In the genomic region with DNA sequence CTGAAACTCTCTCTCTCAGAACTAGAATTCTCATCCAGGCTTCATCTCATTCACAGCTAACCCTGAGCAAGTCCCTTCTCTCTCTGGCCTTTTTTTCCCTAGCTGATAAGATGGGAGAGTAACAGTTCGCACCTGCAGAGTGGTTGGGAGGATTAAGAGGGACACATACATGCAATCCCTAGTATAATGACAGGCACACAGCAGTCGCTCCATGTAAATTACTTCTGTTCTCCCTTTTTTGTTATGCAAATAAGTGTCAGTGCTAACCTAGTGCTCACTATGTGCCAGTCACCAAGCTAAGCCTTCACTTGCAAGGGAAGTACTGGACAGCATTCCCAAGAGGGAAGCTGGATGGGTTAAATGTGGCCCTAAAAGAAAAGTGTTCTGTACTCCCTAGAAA, we compare ENCODE assay signal across 21 cellular contexts.
A peak's percentile ranks its signal among the peaks of the same experiment; 100 is the strongest.
DNase-seq lines count a peak whose midpoint lies in the region; ATAC-seq and TF ChIP-seq lines count a peak whose summit lies in the region.
"Had no signal": no experiment of that assay in that cellular context is flagged by ENCODE, and none has a peak within 500 bp of the region (broad histone marks: within the 10 kb centered on the region; RNA-seq: fewer than 3 reads in every experiment).

No MANE protein-coding gene starts in this region.

- no peaks in the 10 kb centered on the region for H3K27me3 Mint-ChIP-seq in WTC11 (ENCODE audit: low read depth)
- peaks cover 2% of the 10 kb centered on the region; the same call in 1 of the 2 replicates for H3K27me3 Mint-ChIP-seq in H9 (ENCODE audit: low read depth)
- no peaks in the 10 kb centered on the region for H3K27me3 Mint-ChIP-seq in CD4-positive, alpha-beta memory T cell

- no peaks in the 10 kb centered on the region for H3K36me3 ChIP-seq in BLaER1
- no peaks in the 10 kb centered on the region for H3K36me3 ChIP-seq in HUES48 (ENCODE audit: control insufficient read depth, insufficient read depth, low read length)
- H3K36me3 ChIP-seq in CD4-positive, alpha-beta memory T cell (ENCODE audit: insufficient read depth, low read length) = no peaks in the 10 kb centered on the region

- no peak overlapping the region for H3T11ph ChIP-seq in H9 (ENCODE audit: low read length)

- no peaks in the 10 kb centered on the region for H3K79me2 ChIP-seq in H9 (ENCODE audit: insufficient read depth, low read length)

- peak; percentile 22 for ATAC-seq in WTC11
- no peak for ATAC-seq in GM21381 (IDR thresholded peaks at IDR 0.05; ENCODE audit: unreplicated experiment)
- ATAC-seq: A549; CD8-positive, alpha-beta T cell; K562 had no signal

- WGBS in H9 (ENCODE audit: extremely low coverage, insufficient read length, low lambda C conversion rate) = no CpG with 5 or more reads among the region's 2 CpGs

- H3K27me3 ChIP-seq in BLaER1 (no peaks in the 10 kb centered on the region), HUES48 (ENCODE audit: control insufficient read depth, insufficient read depth, low read length) (no peaks in the 10 kb centered on the region), H9 (ENCODE audit: insufficient read depth, low read length) (no peaks in the 10 kb centered on the region)
- no peaks in the 10 kb centered on the region for H3K27me3 ChIP-seq in CD4-positive, alpha-beta memory T cell (ENCODE audit: insufficient read depth, low read length)

- H3K56ac ChIP-seq in H9 (ENCODE audit: insufficient read length, low read depth, low read length) = no peak overlapping the region

- H2BK120ac ChIP-seq in H9 (ENCODE audit: low read depth, low read length, poor library complexity, severe bottlenecking) = no peak overlapping the region

- no peak overlapping the region for H3K18ac ChIP-seq in H9 (ENCODE audit: insufficient read length, low read depth, low read length)

- no peak overlapping the region for H3K4me3 Mint-ChIP-seq in WTC11
- no peak overlapping the region for H3K4me3 Mint-ChIP-seq in H9
- no peak overlapping the region for H3K4me3 Mint-ChIP-seq in CD4-positive, alpha-beta memory T cell
- H3K4me3 Mint-ChIP-seq: CD8-positive, alpha-beta T cell had no signal

- no peak overlapping the region for H3K4me3 ChIP-seq in BLaER1
- H3K4me3 ChIP-seq in HUES48 (ENCODE audit: low read depth, low read length) = no peak overlapping the region
- 0 out of 2 replicates have a peak overlapping the region, but pooled peaks have one; percentile 11 for H3K4me3 ChIP-seq in iPS-18c (ENCODE audit: insufficient read depth, low read depth, low read length)
- no peak overlapping the region for H3K4me3 ChIP-seq in CD4-positive, alpha-beta memory T cell (ENCODE audit: low read length in 2 of 2)
- H3K4me3 ChIP-seq: A549, GM23248, K562 had no signal

- DNase-seq in WTC11 (ENCODE audit: low spot score) = no peak
- DNase-seq in H9 = no peak
- DNase-seq in CD4-positive, alpha-beta memory T cell = no peak
- DNase-seq in T-helper 1 cell = no peak
- DNase-seq: AML-193; Calu3; CD8-positive, alpha-beta T cell; DMS79 treated with DMSO at 0.1 percent for 48 hours; GF-D8; GM23248; HCEC 1CT; IMR-90 had no signal

- no peak overlapping the region for H4K5ac ChIP-seq in H9 (ENCODE audit: insufficient read length, low read depth, low read length)

- no peak overlapping the region for H2BK5ac ChIP-seq in H9 (ENCODE audit: insufficient read length, low read length)

- no peaks in the 10 kb centered on the region for H3K9me3 ChIP-seq in BLaER1
- no peaks in the 10 kb centered on the region for H3K9me3 ChIP-seq in HUES48 (ENCODE audit: control insufficient read depth, insufficient read depth, low read length)
- peaks cover 9% of the 10 kb centered on the region for H3K9me3 ChIP-seq in iPS-18c (ENCODE audit: control insufficient read depth, insufficient read depth, low read length)
- no peaks in the 10 kb centered on the region for H3K9me3 ChIP-seq in H9 (ENCODE audit: control insufficient read depth, low read depth, low read length)
- no peaks in the 10 kb centered on the region for H3K9me3 ChIP-seq in CD4-positive, alpha-beta memory T cell (ENCODE audit: control insufficient read depth in 1 of 2, low read length in 2 of 2)
- H3K9me3 ChIP-seq: A549 had no signal

- H2AK5ac ChIP-seq in H9 (ENCODE audit: insufficient read length, low read length) = no peak overlapping the region

- H3K14ac ChIP-seq in H9 (ENCODE audit: insufficient read depth, low read length) = no peak overlapping the region

- H2BK12ac ChIP-seq in H9 (ENCODE audit: insufficient read length, low read depth, low read length) = no peak overlapping the region

- POLR2A ChIA-PET in WTC11 (lab: Charles Lee) = no interaction called here
- POLR2A ChIA-PET in CD4-positive, alpha-beta memory T cell (lab: Charles Lee; ENCODE audit: partially characterized antibody) = no interaction called here

- H4K20me1 ChIP-seq in BLaER1 (peaks cover 45% of the 10 kb centered on the region; the same call in 1 of the 2 replicates), H9 (ENCODE audit: control insufficient read depth, insufficient read depth, insufficient read length) (no peaks in the 10 kb centered on the region)

- TF ChIP-seq CTCF in WTC11 (IDR thresholded peaks at IDR 0.05) (no peak), H9 (conservative IDR thresholded peaks at IDR 0.05) (no peak)

- H3K4me1 Mint-ChIP-seq in WTC11 = peaks cover 27% of the 10 kb centered on the region
- H3K4me1 Mint-ChIP-seq in H9 = peaks cover 44 to 51% of the 10 kb centered on the region in 2 experiments
- no peaks in the 10 kb centered on the region for H3K4me1 Mint-ChIP-seq in CD4-positive, alpha-beta memory T cell
- H3K4me1 Mint-ChIP-seq: CD14-positive monocyte had no signal

- H3K4ac ChIP-seq in H9 (ENCODE audit: low read depth, low read length) = no peak overlapping the region

- H2BK20ac ChIP-seq in H9 (ENCODE audit: low read depth, low read length, poor library complexity, severe bottlenecking) = no peak overlapping the region

- H3K27ac Mint-ChIP-seq in WTC11 (no peak overlapping the region), H9 (no peak overlapping the region; a peak in 1 of 7 replicates)
- H3K27ac Mint-ChIP-seq in CD4-positive, alpha-beta memory T cell = no peak overlapping the region
- H3K27ac Mint-ChIP-seq: CD14-positive monocyte; CD8-positive, alpha-beta T cell had no signal

- H3K36me3 Mint-ChIP-seq in WTC11 = peaks cover 13% of the 10 kb centered on the region
- H3K36me3 Mint-ChIP-seq in H9 (ENCODE audit: insufficient read depth in 1 of 3, low read depth in 3 of 3) = peaks cover 0 to 6% (median 3%) of the 10 kb centered on the region in 3 experiments; a peak in 5 of 7 replicates
- no peaks in the 10 kb centered on the region for H3K36me3 Mint-ChIP-seq in CD4-positive, alpha-beta memory T cell
- H3K36me3 Mint-ChIP-seq: CD14-positive monocyte; CD8-positive, alpha-beta T cell had no signal

- H3K27ac ChIP-seq in BLaER1 (no peak overlapping the region; the same call in 1 of the 2 replicates), HUES48 (ENCODE audit: low read depth, low read length) (peak overlapping the region; percentile 21), H9 (ENCODE audit: insufficient read length, low read depth, low read length) (no peak overlapping the region)
- no peak overlapping the region for H3K27ac ChIP-seq in CD4-positive, alpha-beta memory T cell (ENCODE audit: low read depth, low read length)
- H3K27ac ChIP-seq: 22Rv1, A549, GM23248, HL-60 had no signal

- no peak overlapping the region for H2AFZ ChIP-seq in H9 (ENCODE audit: low read length)
- H2AFZ ChIP-seq: GM23248 had no signal

- intact Hi-C loops in CD4-positive, alpha-beta memory T cell (cut with micrococcal nuclease) = no loop called here

- H4K91ac ChIP-seq in H9 (ENCODE audit: insufficient read length, low read depth, low read length) = no peak overlapping the region

- H3K79me1 ChIP-seq in H9 (ENCODE audit: insufficient read depth, low read depth, low read length, poor library complexity, severe bottlenecking) = no peaks in the 10 kb centered on the region

- no peak overlapping the region for H4K8ac ChIP-seq in H9 (replicated peaks; ENCODE audit: insufficient read length, low read depth, low read length)

- CTCF ChIA-PET in WTC11 (lab: Charles Lee) = interaction anchor here (2.8 kb wide), 1 partner anchor 23 kb away, joined by 15 read pairs; no protein-coding TSS in a partner anchor
- CTCF ChIA-PET in CD4-positive, alpha-beta memory T cell (lab: Charles Lee; ENCODE audit: partially characterized antibody) = no interaction called here

- H2BK15ac ChIP-seq in H9 (ENCODE audit: low read depth, low read length) = no peak overlapping the region

- no peaks in the 10 kb centered on the region for H3K23me2 ChIP-seq in H9 (ENCODE audit: insufficient read length, low read depth, low read length, poor library complexity, severe bottlenecking)

- peak overlapping the region; percentile 27 for H3K4me2 ChIP-seq in BLaER1
- no peak overlapping the region for H3K4me2 ChIP-seq in H9 (ENCODE audit: insufficient read depth, insufficient read length, low read length)
- H3K4me2 ChIP-seq: A549 had no signal

- peaks cover 13% of the 10 kb centered on the region for H3K4me1 ChIP-seq in BLaER1
- H3K4me1 ChIP-seq in HUES48 (ENCODE audit: control insufficient read depth, insufficient read depth, low read length) = peaks cover 42% of the 10 kb centered on the region
- peaks cover 8% of the 10 kb centered on the region; the same call in 1 of the 2 replicates for H3K4me1 ChIP-seq in H9 (ENCODE audit: insufficient read depth, low read length)
- no peaks in the 10 kb centered on the region for H3K4me1 ChIP-seq in CD4-positive, alpha-beta memory T cell (ENCODE audit: insufficient read depth, low read length)
- H3K4me1 ChIP-seq: A549 had no signal

- no peak overlapping the region for H3K23ac ChIP-seq in H9 (ENCODE audit: insufficient read length, low read depth, low read length)

- H3K9ac ChIP-seq in BLaER1 (no peak overlapping the region), HUES48 (ENCODE audit: low read depth, low read length) (no peak overlapping the region), H9 (ENCODE audit: extremely low read depth, insufficient read length, low read length) (no peak overlapping the region)
- H3K9ac ChIP-seq: GM23248 had no signal

- peaks cover 12% of the 10 kb centered on the region for H3K9me3 Mint-ChIP-seq in WTC11
- peaks cover 5 to 9% of the 10 kb centered on the region in 2 experiments; a peak in 4 of 5 replicates for H3K9me3 Mint-ChIP-seq in H9
- H3K9me3 Mint-ChIP-seq in CD4-positive, alpha-beta memory T cell = peaks cover 0 to 4% (median under 1%) of the 10 kb centered on the region in 8 donors
- H3K9me3 Mint-ChIP-seq: CD8-positive, alpha-beta T cell had no signal

TF ChIP-seq in WTC11, 78 proteins besides CTCF, POLR2A, EP300 and RAD21 (continues in another document):
- no peak for TF ChIP-seq ZNF232 (CRISPR knock-in tag; IDR thresholded peaks at IDR 0.05)
